8 cellular contexts compared by ENCODE assay signal in genomic region chr19:12331211-12331941, GRCh38. TPM values are rescaled to one million over a fixed set of nuclear protein-coding genes. Genes with fewer than 3 reads are reported as not detected.
DNase-seq lines count a peak whose midpoint lies in the region; FAIRE-seq and TF ChIP-seq lines count a peak whose summit lies in the region.

No MANE protein-coding gene starts in this region.

- H3K27me3 ChIP-seq in HAP-1 (ENCODE audit: low read depth) = no peaks in the 10 kb centered on the region

- no peaks in the 10 kb centered on the region for H3K27me3 Mint-ChIP-seq in activated naive CD4-positive, alpha-beta T cell treated with anti-CD3 and anti-CD28 coated beads, Interleukin-2, amount 10 ng/mL, durations not matched to agents 7 days and 5 days

- in situ Hi-C loops in HAP-1 (cut with MboI; ENCODE audit: low sequenced_read_pairs) = no loop called here

- peaks cover 28% of the 10 kb centered on the region for H3K36me3 Mint-ChIP-seq in activated naive CD4-positive, alpha-beta T cell treated with anti-CD3 and anti-CD28 coated beads, Interleukin-2, amount 10 ng/mL, durations not matched to agents 7 days and 5 days

- H3K4me1 ChIP-seq in HAP-1 = peaks cover 3% of the 10 kb centered on the region; the same call in 1 of the 2 replicates

- H3K4me3 Mint-ChIP-seq in activated naive CD4-positive, alpha-beta T cell treated with anti-CD3 and anti-CD28 coated beads, Interleukin-2, amount 10 ng/mL, durations not matched to agents 7 days and 5 days = peak overlapping the region; percentile 99

- no peaks in the 10 kb centered on the region for H3K36me3 ChIP-seq in HAP-1 (replicated peaks)

- H3K9me3 Mint-ChIP-seq in activated naive CD4-positive, alpha-beta T cell treated with anti-CD3 and anti-CD28 coated beads, Interleukin-2, amount 10 ng/mL, durations not matched to agents 7 days and 5 days = peaks cover 15% of the 10 kb centered on the region

- H3K4me3 ChIP-seq in HAP-1 = no peak overlapping the region

- CTCF ChIA-PET in activated naive CD4-positive, alpha-beta T cell treated with anti-CD3 and anti-CD28 coated beads, Interleukin-2, amount 10 ng/mL, durations not matched to agents 7 days and 5 days (lab: Charles Lee) = no interaction called here

- peaks cover 38% of the 10 kb centered on the region for H3K4me1 Mint-ChIP-seq in activated naive CD4-positive, alpha-beta T cell treated with anti-CD3 and anti-CD28 coated beads, Interleukin-2, amount 10 ng/mL, durations not matched to agents 7 days and 5 days

- H3K27ac Mint-ChIP-seq in activated naive CD4-positive, alpha-beta T cell treated with anti-CD3 and anti-CD28 coated beads, Interleukin-2, amount 10 ng/mL, durations not matched to agents 7 days and 5 days = peak overlapping the region; percentile 79

- DNase-seq in GM12891 (ENCODE audit: insufficient read length, low spot score) (peak; percentile 49), RCC 7860 (ENCODE audit: low spot score) (peak; percentile 54), HAP-1 (ENCODE audit: low spot score in 2 of 2) (no peak), SKM-1 (lab: John Stamatoyannopoulos, UW; ENCODE audit: unreplicated experiment) (no peak), COLO829 (ENCODE audit: low spot score) (no peak), mucosa of gallbladder (ENCODE audit: low spot score) (no peak)
- peak; percentile 26 for DNase-seq in activated naive CD4-positive, alpha-beta T cell treated with anti-CD3 and anti-CD28 coated beads, Interleukin-2, amount 10 ng/mL, durations not matched to agents 7 days and 5 days
- peak; percentile 31 to 65 for DNase-seq in stimulated activated CD4-positive, alpha-beta T cell treated with anti-CD3 and anti-CD28 coated beads, Interleukin-12 subunit alpha, Interleukin-12 subunit beta, amount 100 ng/mL, for 24 hours (ENCODE audit: low read depth in 2 of 2)

- FAIRE-seq in GM12891 (lab: Jason Lieb, UNC) (peak; percentile 99), RCC 7860 (lab: Jason Lieb, UNC) (peak; percentile 47)

- no peak for TF ChIP-seq POLR2A in GM12891 (IDR thresholded peaks at IDR 0.05; ENCODE audit: low read depth, low read length)

- no peaks in the 10 kb centered on the region for H3K9me3 ChIP-seq in HAP-1

TF ChIP-seq in GM12891, 5 proteins besides CTCF, POLR2A, EP300 and RAD21:
- peak; percentile 23 for TF ChIP-seq PAX5 (IDR thresholded peaks at IDR 0.05; ENCODE audit: insufficient read depth, low read length, severe bottlenecking)
- TF ChIP-seq SPI1 (IDR thresholded peaks at IDR 0.05; ENCODE audit: low read depth, low read length) = no peak
- TF ChIP-seq POLR2AphosphoS5 (IDR thresholded peaks at IDR 0.05; ENCODE audit: low read depth, low read length) = no peak
- TF ChIP-seq POU2F2 (IDR thresholded peaks at IDR 0.05; ENCODE audit: low read depth, low read length) = peak; percentile 63
- TF ChIP-seq TAF1 (IDR thresholded peaks at IDR 0.05; ENCODE audit: low read depth, low read length) = no peak

RNA-seq across cellular contexts. Expression of gene ZNF563, which starts 2.1 kb away (rescaled TPM):
- polyA plus RNA-seq in GM12891 (2012; ENCODE audit: low read depth, missing spikeins) = 3.3 TPM
- total RNA-seq in mucosa of gallbladder = 2.9 TPM

RNA-seq across cellular contexts. Expression of gene ZNF442, which starts 34.1 kb away (rescaled TPM):
- 0.62 TPM for polyA plus RNA-seq in GM12891 (2012; ENCODE audit: low read depth, missing spikeins)
- total RNA-seq in mucosa of gallbladder = 3.4 TPM

RNA-seq across cellular contexts. Expression of gene ZNF44, which starts 36.7 kb away (rescaled TPM):
- 2.3 TPM for polyA plus RNA-seq in GM12891 (2012; ENCODE audit: low read depth, missing spikeins)
- 10.6 TPM for total RNA-seq in mucosa of gallbladder

Comparison
In these comparisons a context has a peak if more than half of its experiments do, and no peak if none do; other contexts are left out.
1. DNase-seq: peak in GM12891 (single experiment), RCC 7860 (single experiment), activated naive CD4-positive, alpha-beta T cell treated with anti-CD3 and anti-CD28 coated beads, Interleukin-2, amount 10 ng/mL, durations not matched to agents 7 days and 5 days (single experiment) and stimulated activated CD4-positive, alpha-beta T cell treated with anti-CD3 and anti-CD28 coated beads, Interleukin-12 subunit alpha, Interleukin-12 subunit beta, amount 100 ng/mL, for 24 hours (2 of 2); none in HAP-1 (0 of 2), SKM-1 (single experiment), COLO829 (single experiment) and mucosa of gallbladder (single experiment).